Comparison of ENCODE assay signal across 11 cellular contexts in the genomic region with DNA sequence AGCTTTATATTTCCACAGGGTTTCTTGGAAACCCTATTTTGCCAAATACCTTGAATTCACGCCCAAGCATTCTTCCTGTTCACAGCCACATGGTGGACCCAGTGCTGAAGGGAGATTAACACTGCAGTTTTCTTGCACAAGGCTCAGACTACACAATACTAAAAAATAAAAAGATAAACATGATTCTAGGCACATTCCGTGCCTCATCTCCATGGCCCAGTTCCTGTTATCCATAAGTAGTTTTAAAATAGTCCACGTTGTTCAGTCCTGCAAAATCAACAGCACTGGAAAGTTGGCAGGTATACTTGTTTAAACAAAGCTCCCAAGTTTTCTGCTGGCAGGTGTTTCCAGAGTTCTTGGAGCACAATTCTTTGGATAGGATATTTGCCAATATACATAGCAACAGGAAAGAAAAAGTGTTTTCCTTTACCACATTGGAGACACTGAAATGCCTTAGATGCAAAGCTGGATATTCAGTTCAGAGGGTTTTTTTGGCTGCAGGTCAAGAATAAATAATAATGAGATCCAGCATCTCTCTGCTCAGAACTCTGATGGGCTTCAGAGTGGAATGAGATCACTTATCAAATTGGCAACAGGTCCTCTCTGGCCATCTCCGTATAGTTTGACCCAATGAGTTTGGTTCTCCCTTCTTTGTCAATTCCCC.
DNase-seq lines count a peak whose midpoint lies in the region; ATAC-seq and TF ChIP-seq lines count a peak whose summit lies in the region.
"Had no signal": no experiment of that assay in that cellular context is flagged by ENCODE, and none has a peak within 500 bp of the region (broad histone marks: within the 10 kb centered on the region; RNA-seq: fewer than 3 reads in every experiment).

No MANE protein-coding gene starts in this region.

- H3K27me3 ChIP-seq in colonic mucosa (no peaks in the 10 kb centered on the region), lung (ENCODE audit: control insufficient read depth, insufficient read depth) (no peaks in the 10 kb centered on the region), upper lobe of left lung (no peaks in the 10 kb centered on the region), WERI-Rb-1 (ENCODE audit: insufficient read depth, low read depth, severe bottlenecking) (no peaks in the 10 kb centered on the region)
- H3K27me3 ChIP-seq: neutrophil had no signal

- no peaks in the 10 kb centered on the region for H3K9me3 ChIP-seq in colonic mucosa
- H3K9me3 ChIP-seq in lung (ENCODE audit: control insufficient read depth in 2 of 2, insufficient read depth in 1 of 2, low read length in 1 of 2) = no peaks in the 10 kb centered on the region
- no peaks in the 10 kb centered on the region for H3K9me3 ChIP-seq in upper lobe of left lung
- H3K9me3 ChIP-seq in WERI-Rb-1 (ENCODE audit: severe bottlenecking) = no peaks in the 10 kb centered on the region
- H3K9me3 ChIP-seq: neutrophil had no signal

- TF ChIP-seq CTCF in colonic mucosa (IDR thresholded peaks at IDR 0.05) (no peak), lung (IDR thresholded peaks at IDR 0.05; ENCODE audit: control extremely low read depth, extremely low read depth) (no peak), upper lobe of left lung (IDR thresholded peaks at IDR 0.05) (peak in 2 of 6 experiments; percentile 23 to 39), WERI-Rb-1 (IDR thresholded peaks at IDR 0.05; ENCODE audit: low read depth, low read length) (no peak)

- intact Hi-C loops in colonic mucosa (cut with DNase I) = loop anchor here (10.0 kb wide), 1 partner anchor 1024 kb away; no protein-coding TSS in a partner anchor

- H3K4me1 ChIP-seq in colonic mucosa = no peaks in the 10 kb centered on the region
- H3K4me1 ChIP-seq in lung (ENCODE audit: control insufficient read depth in 2 of 2, insufficient read depth in 2 of 2, low read length in 2 of 2) = peaks cover 2 to 13% of the 10 kb centered on the region in 2 donors
- H3K4me1 ChIP-seq in upper lobe of left lung = peaks cover 8 to 30% (median 21%) of the 10 kb centered on the region in 4 donors

- H3K27ac ChIP-seq in colonic mucosa (no peak overlapping the region), lung (ENCODE audit: low read depth in 1 of 2, low read length in 1 of 2) (peak overlapping the region; percentile 83 to 89), upper lobe of left lung (peak overlapping the region; percentile 45 to 75 (median 72)), WERI-Rb-1 (no peak overlapping the region)
- H3K27ac ChIP-seq: neutrophil had no signal

- ATAC-seq in lung (ENCODE audit: insufficient read depth, low FRiP score) = peak; percentile 72
- peak; percentile 88 to 90 for ATAC-seq in upper lobe of left lung (ENCODE audit: low FRiP score in 2 of 2)
- no peak for ATAC-seq in HG02759 (IDR thresholded peaks at IDR 0.05; ENCODE audit: unreplicated experiment)
- ATAC-seq: stimulated activated effector memory CD8-positive, alpha-beta T cell treated with anti-CD3 and anti-CD28 coated beads, Interleukin-12 subunit alpha, Interleukin-12 subunit beta, amount 100 ng/mL, for 72 hours had no signal

- H3K9ac ChIP-seq in colonic mucosa (ENCODE audit: low read depth in 2 of 2, low read length in 2 of 2) = no peak overlapping the region

- no peak for TF ChIP-seq POLR2A in upper lobe of left lung (IDR thresholded peaks at IDR 0.05)

- 35 to 64% methylated on average over 4 of the region's 4 CpGs for WGBS in lung, 2 donors
- WGBS in upper lobe of left lung, 2 donors = 26 to 32% methylated on average over 4 of the region's 4 CpGs

- H3K4me3 ChIP-seq in colonic mucosa = no peak overlapping the region
- H3K4me3 ChIP-seq in lung = no peak overlapping the region
- H3K4me3 ChIP-seq in upper lobe of left lung = no peak overlapping the region
- H3K4me3 ChIP-seq in WERI-Rb-1 (ENCODE audit: low read depth, low read length) = no peak overlapping the region

- peak; percentile 26 to 96 (median 68) for TF ChIP-seq EP300 in upper lobe of left lung (IDR thresholded peaks at IDR 0.05)

- H3K36me3 ChIP-seq in colonic mucosa (no peaks in the 10 kb centered on the region), lung (ENCODE audit: control insufficient read depth in 2 of 2, insufficient read depth in 2 of 2, low read length in 2 of 2) (no peaks in the 10 kb centered on the region), upper lobe of left lung (no peaks in the 10 kb centered on the region), WERI-Rb-1 (no peaks in the 10 kb centered on the region)
- H3K36me3 ChIP-seq: neutrophil had no signal

- DNase-seq in NCI-H510A treated with DMSO at 0.1 percent for 48 hours (lab: John Stamatoyannopoulos, UW) (peak; percentile 20), NCI-H510A (lab: John Stamatoyannopoulos, UW) (no peak), colonic mucosa (peak; percentile 40), lung (ENCODE audit: low spot score) (peak; percentile 60), upper lobe of left lung (peak in 1 of 2 donors; percentile 62), WERI-Rb-1 (no peak), AG08396 (ENCODE audit: low spot score) (no peak)
- DNase-seq: activated T-cell treated with anti-CD3 and anti-CD28 coated beads for 4 hours had no signal

Comparison
In these comparisons a context has a peak if more than half of its experiments do, and no peak if none do; other contexts are left out.
1. DNase-seq: peak in NCI-H510A treated with DMSO at 0.1 percent for 48 hours (single experiment), colonic mucosa (single experiment) and lung (single experiment); none in NCI-H510A (single experiment), WERI-Rb-1 (single experiment) and AG08396 (single experiment).
2. H3K27ac ChIP-seq: peak in lung (2 of 2) and upper lobe of left lung (4 of 4); none in colonic mucosa (single experiment) and WERI-Rb-1 (single experiment).